21 cellular contexts compared by ENCODE assay signal in genomic region chr4:101183224-101183623, GRCh38.
DNase-seq lines count a peak whose midpoint lies in the region; ATAC-seq and TF ChIP-seq lines count a peak whose summit lies in the region.
"Had no signal": no experiment of that assay in that cellular context is flagged by ENCODE, and none has a peak within 500 bp of the region (broad histone marks: within the 10 kb centered on the region; RNA-seq: fewer than 3 reads in every experiment).

No MANE protein-coding gene starts in this region.

- no peak for TF ChIP-seq POLR2A in stomach (IDR thresholded peaks at IDR 0.05)

- dilution Hi-C loops in mammary epithelial cell (cut with HindIII; ENCODE audit: low sequenced_read_pairs): no loop called here

- BruUV-seq in mammary epithelial cell (replicated peaks; lab: Mats Ljungman, UMichigan) (no TSS peak), MCF 10A (replicated peaks; lab: Mats Ljungman, UMichigan) (no TSS peak), A673 (replicated peaks; lab: Mats Ljungman, UMichigan) (no TSS peak)

- H3K9me3 ChIP-seq in mammary epithelial cell (replicated peaks; ENCODE audit: insufficient read depth, low read length) (peaks cover 2% of the 10 kb centered on the region), stomach (no peaks in the 10 kb centered on the region), A673 (ENCODE audit: low read depth, low read length, poor library complexity, severe bottlenecking) (peaks cover 9% of the 10 kb centered on the region)
- H3K9me3 ChIP-seq: MG63 had no signal

- H3K4me3 Mint-ChIP-seq in MCF 10A (ENCODE audit: unreplicated experiment): no peak overlapping the region
- H3K4me3 Mint-ChIP-seq: CD14-positive monocyte, GM23338 had no signal

- H3K4me2 ChIP-seq in mammary epithelial cell (ENCODE audit: insufficient read depth, low read depth, low read length): peak overlapping the region; percentile 34
- H3K4me2 ChIP-seq: GM23338, KMS-11, PC-9 had no signal

- TF ChIP-seq CTCF in mammary epithelial cell (conservative IDR thresholded peaks at IDR 0.05 in 1 of 2, IDR thresholded peaks at IDR 0.05 in 1 of 2; ENCODE audit: extremely low read depth in 1 of 2, insufficient read depth in 1 of 2, low read depth in 1 of 2, low read length in 2 of 2): no peak
- TF ChIP-seq CTCF in MCF 10A (IDR thresholded peaks at IDR 0.05; ENCODE audit: unreplicated experiment): no peak
- TF ChIP-seq CTCF in foreskin keratinocyte (conservative IDR thresholded peaks at IDR 0.05): no peak
- no peak for TF ChIP-seq CTCF in stomach (IDR thresholded peaks at IDR 0.05)
- TF ChIP-seq CTCF in A673 (conservative IDR thresholded peaks at IDR 0.05; ENCODE audit: low read depth, low read length): no peak

- peaks cover 12% of the 10 kb centered on the region for H3K4me1 ChIP-seq in mammary epithelial cell (ENCODE audit: insufficient read depth, low read length)
- H3K4me1 ChIP-seq in foreskin keratinocyte: peaks cover 11% of the 10 kb centered on the region
- peaks cover 0 to 15% (median 6%) of the 10 kb centered on the region in 4 donors for H3K4me1 ChIP-seq in stomach
- peaks cover 15% of the 10 kb centered on the region for H3K4me1 ChIP-seq in A673 (ENCODE audit: insufficient read depth, low read length, poor library complexity, severe bottlenecking)

- H3K9me3 Mint-ChIP-seq in MCF 10A (ENCODE audit: unreplicated experiment): no peaks in the 10 kb centered on the region

- no peaks in the 10 kb centered on the region for H3K27me3 Mint-ChIP-seq in MCF 10A (ENCODE audit: insufficient read depth, unreplicated experiment)

- peak overlapping the region; percentile 3 for H3K27ac ChIP-seq in mammary epithelial cell (ENCODE audit: insufficient read depth, low read depth, low read length)
- H3K27ac ChIP-seq in foreskin keratinocyte: no peak overlapping the region
- H3K27ac ChIP-seq in stomach: no peak overlapping the region
- H3K27ac ChIP-seq in A673 (ENCODE audit: low read depth, low read length, poor library complexity, severe bottlenecking): no peak overlapping the region
- H3K27ac ChIP-seq: KMS-11, PC-9, SK-N-MC had no signal

- POLR2A ChIA-PET in MCF 10A (lab: Yijun Ruan, JAX) (interaction anchor here (0.6 to 0.7 kb wide), 2 partner anchors 19 to 351 kb away, joined by 3 read pairs; no protein-coding TSS in a partner anchor), A673 (lab: Charles Lee; ENCODE audit: low non-redundant PET) (no interaction called here)

- H3K4me3 ChIP-seq in mammary epithelial cell (replicated peaks in 1 of 3; ENCODE audit: insufficient read depth in 1 of 3, low read depth in 2 of 3, low read length in 3 of 3): no peak overlapping the region
- no peak overlapping the region for H3K4me3 ChIP-seq in stomach
- H3K4me3 ChIP-seq in A673 (ENCODE audit: low read depth, low read length, poor library complexity, severe bottlenecking): no peak overlapping the region
- H3K4me3 ChIP-seq: GM23338, MG63, PC-9, SK-N-MC had no signal

- intact Hi-C loops in mammary epithelial cell (cut with micrococcal nuclease) (loop anchor here (1.0 kb wide), 1 partner anchor 164 kb away; the partner anchor contains the start of gene PPP3CA), MCF 10A (cut with micrococcal nuclease) (loop anchor here (10.0 kb wide), 1 partner anchor 1088 kb away; no protein-coding TSS in a partner anchor), stomach (cut with DNase I; ENCODE audit: low total_unique reads) (no loop called here), A673 (cut with micrococcal nuclease; ENCODE audit: unreplicated experiment) (no loop called here)

- in situ Hi-C loops in mammary epithelial cell (cut with MboI; ENCODE audit: low sequenced_read_pairs in 2 of 2): no loop called here

- H3K36me3 ChIP-seq in mammary epithelial cell (ENCODE audit: insufficient read depth, low read length): no peaks in the 10 kb centered on the region
- peaks cover 0 to 10% (median 7%) of the 10 kb centered on the region in 4 donors for H3K36me3 ChIP-seq in stomach
- peaks cover 9% of the 10 kb centered on the region for H3K36me3 ChIP-seq in A673 (ENCODE audit: insufficient read depth, low read length, poor library complexity, severe bottlenecking)
- H3K36me3 ChIP-seq: MG63 had no signal

- no peaks in the 10 kb centered on the region for H3K27me3 ChIP-seq in mammary epithelial cell (ENCODE audit: insufficient read depth, low read length)
- H3K27me3 ChIP-seq in foreskin keratinocyte: no peaks in the 10 kb centered on the region
- no peaks in the 10 kb centered on the region for H3K27me3 ChIP-seq in stomach
- no peaks in the 10 kb centered on the region for H3K27me3 ChIP-seq in A673 (replicated peaks; ENCODE audit: insufficient read depth, low read depth, low read length, poor library complexity)
- H3K27me3 ChIP-seq: MG63 had no signal

- CTCF ChIA-PET in mammary epithelial cell (lab: Charles Lee; ENCODE audit: low non-redundant PET) (no interaction called here), MCF 10A (lab: Yijun Ruan, JAX) (interaction anchor here (0.7 to 3.9 kb wide), 6 partner anchors 9 to 547 kb away, joined by 4 to 18 read pairs (median 5); no protein-coding TSS in a partner anchor), A673 (lab: Charles Lee) (no interaction called here)

- DNase-seq in mammary epithelial cell: no peak
- DNase-seq in MCF 10A (ENCODE audit: unreplicated experiment): no peak
- no peak for DNase-seq in foreskin keratinocyte
- DNase-seq in stomach: no peak
- no peak for DNase-seq in A673 (ENCODE audit: low spot score)
- no peak for DNase-seq in 8988T
- no peak for DNase-seq in Ammon's horn (ENCODE audit: low spot score)
- DNase-seq: DMS 273 treated with DMSO at 0.1 percent for 48 hours, GF-D8, MG63, NCI-H1105 treated with DMSO at 0.1 percent for 48 hours, NCI-H1694 treated with DMSO at 0.1 percent for 48 hours, NCI-H2107, NCI-H69 had no signal

- H3K9ac ChIP-seq in mammary epithelial cell (ENCODE audit: insufficient read depth, low read length): no peak overlapping the region
- H3K9ac ChIP-seq: KMS-11 had no signal

- peaks cover 11% of the 10 kb centered on the region for H3K4me1 Mint-ChIP-seq in MCF 10A (ENCODE audit: insufficient read depth, unreplicated experiment)

- no peak overlapping the region for H2AFZ ChIP-seq in mammary epithelial cell (ENCODE audit: low read depth, low read length)
- H2AFZ ChIP-seq: GM23338, PC-9 had no signal

- H3K27ac Mint-ChIP-seq in MCF 10A (ENCODE audit: low read depth, unreplicated experiment): no peak overlapping the region
- H3K27ac Mint-ChIP-seq: GM23338 had no signal

- H3K79me2 ChIP-seq in mammary epithelial cell (ENCODE audit: insufficient read depth, low read length): peaks cover 74% of the 10 kb centered on the region

- no peak for TF ChIP-seq EP300 in stomach (IDR thresholded peaks at IDR 0.05)

- ATAC-seq in HG03064 (IDR thresholded peaks at IDR 0.05; ENCODE audit: low read depth, unreplicated experiment) (peak; percentile 74), foreskin keratinocyte (peak; percentile 19)
- ATAC-seq: GM23338, Right ventricle myocardium inferior had no signal

- no peaks in the 10 kb centered on the region for H4K20me1 ChIP-seq in mammary epithelial cell (ENCODE audit: insufficient read depth, low read length)

- WGBS in mammary epithelial cell (ENCODE audit: low coverage, missing lambda C conversion rate): 96% methylated on average over 2 of the region's 2 CpGs
- 78 to 95% (median 89%) methylated on average over 2 of the region's 2 CpGs for WGBS in stomach, 5 donors

- peaks cover 11% of the 10 kb centered on the region for H3K36me3 Mint-ChIP-seq in MCF 10A (ENCODE audit: insufficient read depth, unreplicated experiment)

Comparison
In these comparisons a context has a peak if more than half of its experiments do, and no peak if none do; other contexts are left out.
1. intact Hi-C loops: an anchor here in mammary epithelial cell (1.0 kb wide) and MCF 10A (10.0 kb wide); none called in stomach and A673.